Comparison of ENCODE assay signal across 1 cellular context in genomic region chr4:48212165-48212564, GRCh38.
A peak's percentile ranks its signal among the peaks of the same experiment; 100 is the strongest.
TF ChIP-seq lines count a peak whose summit lies in the region.

No MANE protein-coding gene starts in this region.

TF ChIP-seq in K562, 482 proteins besides CTCF, POLR2A, EP300 and RAD21 (continued from another document and continues in another):
- no peak for TF ChIP-seq ZBTB40 (IDR thresholded peaks at IDR 0.05)
- no peak for TF ChIP-seq ZBTB40 (CRISPR knock-in tag; IDR thresholded peaks at IDR 0.05)
- no peak for TF ChIP-seq ATF6 (CRISPR knock-in tag; IDR thresholded peaks at IDR 0.05)
- no peak for TF ChIP-seq KLF13 (tag; IDR thresholded peaks at IDR 0.05; ENCODE audit: borderline replicate concordance, low read depth)
- peak; percentile 17 to 54; a peak in 1 of 4 replicates for TF ChIP-seq MAZ (CRISPR knock-in tag; conservative IDR thresholded peaks at IDR 0.05 in 1 of 2, IDR thresholded peaks at IDR 0.05 in 1 of 2)
- peak; percentile 15; the same call in 1 of the 2 replicates for TF ChIP-seq EGR1 (conservative IDR thresholded peaks at IDR 0.05)
- peak; percentile 60 for TF ChIP-seq CCNT2 (IDR thresholded peaks at IDR 0.05; ENCODE audit: borderline replicate concordance, extremely low read depth, insufficient read length, low read depth, low read length)
- no peak for TF ChIP-seq ZNF274 (IDR thresholded peaks at IDR 0.05; ENCODE audit: borderline replicate concordance, low read depth, low read length)
- no peak for TF ChIP-seq EZH2 (IDR thresholded peaks at IDR 0.05; ENCODE audit: borderline replicate concordance, low read depth, low read length)
- TF ChIP-seq AFF1 (IDR thresholded peaks at IDR 0.05; ENCODE audit: low read depth in 1 of 2, partially characterized antibody in 2 of 2), result no peak
- no peak for TF ChIP-seq HBP1 (CRISPR knock-in tag; IDR thresholded peaks at IDR 0.05)
- no peak for TF ChIP-seq MEF2D (tag; conservative IDR thresholded peaks at IDR 0.05; ENCODE audit: low read depth)
- TF ChIP-seq ZNF224 (CRISPR knock-in tag; IDR thresholded peaks at IDR 0.05), result no peak
- no peak for TF ChIP-seq CHD4 (IDR thresholded peaks at IDR 0.05; ENCODE audit: insufficient read depth, insufficient replicate concordance, low read depth, low read length, poor library complexity, severe bottlenecking)
- TF ChIP-seq COPS2 (conservative IDR thresholded peaks at IDR 0.05), result no peak
- no peak for TF ChIP-seq SNRNP70 (optimal IDR thresholded peaks at IDR 0.05; ENCODE audit: low read depth, low read length)
- TF ChIP-seq CREB3 (tag; conservative IDR thresholded peaks at IDR 0.05; ENCODE audit: low read depth), result no peak
- no peak for TF ChIP-seq ETS2 (tag; IDR thresholded peaks at IDR 0.05; ENCODE audit: borderline replicate concordance, poor library complexity, severe bottlenecking)
- TF ChIP-seq OTX1 (CRISPR knock-in tag; IDR thresholded peaks at IDR 0.05), result no peak
- no peak for TF ChIP-seq HMG20B (CRISPR knock-in tag; IDR thresholded peaks at IDR 0.05)
- no peak for TF ChIP-seq ZBTB9 (CRISPR knock-in tag; IDR thresholded peaks at IDR 0.05)
- TF ChIP-seq BCL6 (CRISPR knock-in tag; IDR thresholded peaks at IDR 0.05), result no peak
- peak; percentile 59; the same call in 1 of the 2 replicates for TF ChIP-seq ZNF311 (CRISPR knock-in tag; IDR thresholded peaks at IDR 0.05)
- TF ChIP-seq ZNF175 (CRISPR knock-in tag; IDR thresholded peaks at IDR 0.05; ENCODE audit: low read depth), result no peak
- TF ChIP-seq ZNF197 (CRISPR knock-in tag; IDR thresholded peaks at IDR 0.05; ENCODE audit: low read depth), result peak; percentile 49; the same call in 1 of the 2 replicates
- TF ChIP-seq PTRF (tag; IDR thresholded peaks at IDR 0.05), result no peak
- TF ChIP-seq E4F1 (CRISPR knock-in tag; IDR thresholded peaks at IDR 0.05; ENCODE audit: borderline replicate concordance), result no peak
- no peak for TF ChIP-seq PHF8 (IDR thresholded peaks at IDR 0.05; ENCODE audit: borderline replicate concordance, low read length)
- TF ChIP-seq CHD2 (IDR thresholded peaks at IDR 0.05; ENCODE audit: low read depth, low read length), result no peak
- no peak for TF ChIP-seq ETV5 (CRISPR knock-in tag; IDR thresholded peaks at IDR 0.05; ENCODE audit: low read depth)
